Comparison of ENCODE assay signal across 9 cellular contexts in genomic region chr4:17510582-17510981, GRCh38. TPM values are rescaled to one million over a fixed set of nuclear protein-coding genes. Genes with fewer than 3 reads are reported as not detected.
DNase-seq lines count a peak whose midpoint lies in the region; ATAC-seq and TF ChIP-seq lines count a peak whose summit lies in the region.
"Had no signal": no experiment of that assay in that cellular context is flagged by ENCODE, and none has a peak within 500 bp of the region (broad histone marks: within the 10 kb centered on the region; RNA-seq: fewer than 3 reads in every experiment).

No MANE protein-coding gene starts in this region.

- H3K79me2 ChIP-seq in Karpas-422 (ENCODE audit: low read length), result peaks cover 48% of the 10 kb centered on the region

- no peaks in the 10 kb centered on the region for H4K20me1 ChIP-seq in Karpas-422 (ENCODE audit: insufficient read depth, low read depth, low read length)

- intact Hi-C loops in natural killer cell (cut with micrococcal nuclease), result no loop called here

- H3K9me3 ChIP-seq in Karpas-422 (ENCODE audit: low read length), result no peaks in the 10 kb centered on the region

- no peak overlapping the region for H2AFZ ChIP-seq in Karpas-422 (ENCODE audit: low read length)

- H3K4me3 ChIP-seq in Karpas-422 (ENCODE audit: low read length), result peak overlapping the region; percentile 79

- peak; percentile 43 for DNase-seq in Ammon's horn (ENCODE audit: low spot score)
- DNase-seq in Karpas-422, result no peak
- DNase-seq in natural killer cell, result no peak
- DNase-seq in NCI-H1694 (lab: John Stamatoyannopoulos, UW), result no peak
- no peak for DNase-seq in activated gamma-delta T cell (lab: John Stamatoyannopoulos, UW)
- DNase-seq in RKO (ENCODE audit: low spot score), result no peak
- DNase-seq in DMS53 treated with DMSO at 0.1 percent for 48 hours (lab: John Stamatoyannopoulos, UW; ENCODE audit: unreplicated experiment), result no peak

- H3K9ac ChIP-seq in Karpas-422 (ENCODE audit: low read length), result peak overlapping the region; percentile 82

- no peak for ATAC-seq in natural killer cell

- H3K27ac Mint-ChIP-seq in natural killer cell, result no peak overlapping the region

- H3K9me3 Mint-ChIP-seq in natural killer cell, result no peaks in the 10 kb centered on the region

- no peak for TF ChIP-seq CTCF in natural killer cell (IDR thresholded peaks at IDR 0.05)

- no peaks in the 10 kb centered on the region for H3K27me3 ChIP-seq in Karpas-422 (ENCODE audit: low read length)

- H3K4me2 ChIP-seq in Karpas-422 (ENCODE audit: low read depth, low read length, poor library complexity, severe bottlenecking), result peak overlapping the region; percentile 78

- no peaks in the 10 kb centered on the region for H3K36me3 Mint-ChIP-seq in natural killer cell

- no peaks in the 10 kb centered on the region for H3K9me2 ChIP-seq in Karpas-422 (replicated peaks; ENCODE audit: insufficient read depth, low read length)

- peak overlapping the region; percentile 44 for H3K27ac ChIP-seq in Karpas-422 (ENCODE audit: low read length)
- H3K27ac ChIP-seq in cingulate gyrus (ENCODE audit: low read depth, low read length), result peak overlapping the region; percentile 93

- H3K36me3 ChIP-seq in Karpas-422 (ENCODE audit: insufficient read depth, low read length), result peaks cover 24% of the 10 kb centered on the region; the same call in 1 of the 2 replicates

- H3K4me1 Mint-ChIP-seq in natural killer cell, result peaks cover 30 to 31% of the 10 kb centered on the region in 2 donors

- peak overlapping the region; percentile 97 for H3K4me3 Mint-ChIP-seq in natural killer cell

- peaks cover 28% of the 10 kb centered on the region for H3K4me1 ChIP-seq in Karpas-422 (ENCODE audit: low read length)

- H3K27me3 Mint-ChIP-seq in natural killer cell (ENCODE audit: low read depth in 2 of 2), result peaks cover 0 to 13% of the 10 kb centered on the region in 2 donors

RNA-seq across cellular contexts. Expression of gene QDPR, which starts 1.3 kb away (rescaled TPM):
- 14.7 and 18.9 TPM in 2 replicates for total RNA-seq in Karpas-422 (2014; rRNA removed; shearing (Covaris generic); ENCODE audit: low replicate concordance)
- total RNA-seq in natural killer cell, result 10 to 100 TPM in 2 of 3 donors, 1 to 10 TPM in 1; 8.8 to 13.2 (median 12.4) TPM

RNA-seq across cellular contexts. Expression of gene CLRN2, which starts 4.4 kb away (rescaled TPM):
- total RNA-seq in Karpas-422 (2014; rRNA removed; shearing (Covaris generic); ENCODE audit: low replicate concordance), result not detected in 2 replicates
- not detected for total RNA-seq in natural killer cell
- total RNA-seq: pulmonary artery endothelial cell had no signal
